ENCODE assay signal across 8 cellular contexts in genomic region chr10:12196531-12197211, GRCh38. TPM values are rescaled to one million over a fixed set of nuclear protein-coding genes. Genes with fewer than 3 reads are reported as not detected.
DNase-seq lines count a peak whose midpoint lies in the region; ATAC-seq and TF ChIP-seq lines count a peak whose summit lies in the region.

No MANE protein-coding gene starts in this region.

- no peak for TF ChIP-seq RAD21 in SK-N-SH (IDR thresholded peaks at IDR 0.05; ENCODE audit: low read length)

- no peaks in the 10 kb centered on the region for H3K27me3 ChIP-seq in SK-N-SH (ENCODE audit: insufficient read depth)
- no peaks in the 10 kb centered on the region for H3K27me3 ChIP-seq in subcutaneous abdominal adipose tissue (ENCODE audit: control insufficient read depth in 5 of 5, insufficient read depth in 4 of 5, low read length in 5 of 5)

- peaks cover 33% of the 10 kb centered on the region for H3K36me3 Mint-ChIP-seq in WTC11

- peaks cover 97% of the 10 kb centered on the region for H3K79me2 ChIP-seq in SK-N-SH (ENCODE audit: insufficient read depth)

- peaks cover 5% of the 10 kb centered on the region for H3F3A ChIP-seq in SK-N-SH (replicated peaks; ENCODE audit: insufficient read depth)

- H3K27ac ChIP-seq in SK-N-SH (ENCODE audit: low read depth in 2 of 2, low read length in 1 of 2) (peak overlapping the region; percentile 94 to 96), subcutaneous abdominal adipose tissue (ENCODE audit: low read depth, low read length) (peak overlapping the region; percentile 81)

- H3K4me3 Mint-ChIP-seq in WTC11, result peak overlapping the region; percentile 91

- peaks cover 22% of the 10 kb centered on the region for H3K4me1 Mint-ChIP-seq in WTC11

- CTCF ChIA-PET in SK-N-SH (lab: Yijun Ruan, JAX), result interaction anchor here (1.0 to 9.1 kb wide), 2 partner anchors 18 to 210 kb away, joined by 4 to 78 read pairs; no protein-coding TSS in a partner anchor
- CTCF ChIA-PET in WTC11 (lab: Charles Lee), result interaction anchor here (0.5 to 1.2 kb wide), 5 partner anchors 18 to 1121 kb away, joined by 3 to 5 read pairs (median 3); partner anchors contain the start of gene UPF2

- H3K9ac ChIP-seq in SK-N-SH (peak overlapping the region; percentile 92), subcutaneous abdominal adipose tissue (ENCODE audit: low read length in 5 of 5) (peak overlapping the region; percentile 68 to 96 (median 91))

- no peak for TF ChIP-seq EP300 in SK-N-SH (IDR thresholded peaks at IDR 0.05; ENCODE audit: borderline replicate concordance in 1 of 2, low read depth in 1 of 2, low read length in 1 of 2)

- H4K20me1 ChIP-seq in SK-N-SH (ENCODE audit: insufficient read depth), result peaks cover 18% of the 10 kb centered on the region; the same call in 1 of the 2 replicates

- no peaks in the 10 kb centered on the region for H3K9me2 ChIP-seq in SK-N-SH

- peak overlapping the region; percentile 98 for H3K27ac Mint-ChIP-seq in WTC11

- POLR2A ChIA-PET in SK-N-SH (lab: Yijun Ruan, JAX), result interaction anchor here (0.7 to 0.9 kb wide), 2 partner anchors 19 to 1512 kb away, joined by 3 read pairs; no protein-coding TSS in a partner anchor
- POLR2A ChIA-PET in WTC11 (lab: Charles Lee), result interaction anchor here (0.9 to 1.2 kb wide), 2 partner anchors 127 to 153 kb away, joined by 4 to 10 read pairs; no protein-coding TSS in a partner anchor

- WGBS in SK-N-SH (ENCODE audit: low lambda C conversion rate), result 4% methylated on average over 15 of the region's 15 CpGs

- H3K9me3 Mint-ChIP-seq in WTC11, result no peaks in the 10 kb centered on the region

- DNase-seq in SK-N-SH (no peak), WTC11 (ENCODE audit: low spot score) (no peak), cerebellar cortex (ENCODE audit: low spot score) (no peak), iPS-NIHi11 (ENCODE audit: low spot score) (no peak), SHP77 treated with DMSO at 0.1 percent for 48 hours (lab: John Stamatoyannopoulos, UW) (no peak)

- TF ChIP-seq CTCF in SK-N-SH (IDR thresholded peaks at IDR 0.05) (no peak), WTC11 (IDR thresholded peaks at IDR 0.05) (no peak)

- H3K36me3 ChIP-seq in SK-N-SH (replicated peaks in 1 of 2; ENCODE audit: control insufficient read depth in 1 of 2, insufficient read depth in 2 of 2, low read length in 1 of 2) (peaks cover 27 to 34% of the 10 kb centered on the region in 2 experiments), subcutaneous abdominal adipose tissue (ENCODE audit: control insufficient read depth in 5 of 5, insufficient read depth in 5 of 5, low read length in 5 of 5) (peaks cover 0 to 19% (median 4%) of the 10 kb centered on the region in 5 donors)

- H3K4me2 ChIP-seq in SK-N-SH, result peak overlapping the region; percentile 92

- H3K4me3 ChIP-seq in SK-N-SH (ENCODE audit: low read depth in 2 of 2, low read length in 1 of 2) (peak overlapping the region; percentile 92 to 98), iPS-11a (ENCODE audit: low read depth, low read length) (peak overlapping the region; percentile 80), subcutaneous abdominal adipose tissue (ENCODE audit: low read depth in 1 of 5, low read length in 5 of 5) (peak overlapping the region; percentile 90 to 100 (median 98))

- peak overlapping the region; percentile 94 for H2AFZ ChIP-seq in SK-N-SH (ENCODE audit: low read depth)

- H3K9me3 ChIP-seq in SK-N-SH (no peaks in the 10 kb centered on the region), subcutaneous abdominal adipose tissue (ENCODE audit: control insufficient read depth in 5 of 5, low read length in 5 of 5) (no peaks in the 10 kb centered on the region)

- no peaks in the 10 kb centered on the region for H3K27me3 Mint-ChIP-seq in WTC11 (ENCODE audit: low read depth)

- ATAC-seq in SK-N-SH treated with all-trans-retinoic acid at 6 μM for 48 hours (no peak; the same call in 2 of the 3 replicates), WTC11 (no peak)

- H3K4me1 ChIP-seq in SK-N-SH (ENCODE audit: control insufficient read depth in 1 of 2, insufficient read depth in 2 of 2, low read depth in 1 of 2, low read length in 1 of 2) (peaks cover 0 to 10% of the 10 kb centered on the region in 2 experiments; a peak in 3 of 4 replicates), subcutaneous abdominal adipose tissue (ENCODE audit: control insufficient read depth in 5 of 5, insufficient read depth in 5 of 5, low read length in 5 of 5) (peaks cover 2 to 51% (median 48%) of the 10 kb centered on the region in 5 donors)

TF ChIP-seq in SK-N-SH, 30 proteins besides CTCF, POLR2A, EP300 and RAD21 (continues in another document):
- no peak for TF ChIP-seq MEF2A (IDR thresholded peaks at IDR 0.05; ENCODE audit: borderline replicate concordance, low read depth)
- no peak for TF ChIP-seq JUND (IDR thresholded peaks at IDR 0.05)
- TF ChIP-seq ELF1 (IDR thresholded peaks at IDR 0.05), result no peak
- TF ChIP-seq TCF12 (IDR thresholded peaks at IDR 0.05), result no peak
- no peak for TF ChIP-seq GATA2 (CRISPR knock-in tag; IDR thresholded peaks at IDR 0.05)
- no peak for TF ChIP-seq PBX3 (IDR thresholded peaks at IDR 0.05)
- TF ChIP-seq FOXJ3 (CRISPR knock-in tag; IDR thresholded peaks at IDR 0.05), result no peak
- no peak for TF ChIP-seq YY1 (IDR thresholded peaks at IDR 0.05; ENCODE audit: low read depth)
- TF ChIP-seq FOSL2 (IDR thresholded peaks at IDR 0.05; ENCODE audit: borderline replicate concordance, low read depth), result no peak

TF ChIP-seq in SK-N-SH treated with all-trans-retinoic acid at 6 μM for 48 hours, 23 proteins besides CTCF, POLR2A, EP300 and RAD21 (continues in another document):
- TF ChIP-seq ZNF565 (CRISPR knock-in tag; conservative IDR thresholded peaks at IDR 0.05; ENCODE audit: low read depth) (no peak), PPARA (CRISPR knock-in tag; IDR thresholded peaks at IDR 0.05; ENCODE audit: borderline replicate concordance) (no peak), OSR1 (CRISPR knock-in tag; IDR thresholded peaks at IDR 0.05) (no peak), SNAI2 (CRISPR knock-in tag; IDR thresholded peaks at IDR 0.05) (no peak), TCF4 (CRISPR knock-in tag; IDR thresholded peaks at IDR 0.05; ENCODE audit: borderline replicate concordance) (no peak), CSDC2 (CRISPR knock-in tag; IDR thresholded peaks at IDR 0.05) (no peak), ZC3H10 (CRISPR knock-in tag; IDR thresholded peaks at IDR 0.05) (no peak), BACH2 (CRISPR knock-in tag; IDR thresholded peaks at IDR 0.05; ENCODE audit: borderline replicate concordance) (no peak), ZFP3 (CRISPR knock-in tag; IDR thresholded peaks at IDR 0.05) (no peak), PATZ1 (CRISPR knock-in tag; IDR thresholded peaks at IDR 0.05; ENCODE audit: borderline replicate concordance) (no peak), ZNF70 (CRISPR knock-in tag; IDR thresholded peaks at IDR 0.05) (no peak)

TF ChIP-seq in WTC11, 78 proteins besides CTCF, POLR2A, EP300 and RAD21:
- TF ChIP-seq MXD4 (CRISPR knock-in tag; IDR thresholded peaks at IDR 0.05; ENCODE audit: borderline replicate concordance) (no peak), NFE2L1 (CRISPR knock-in tag; IDR thresholded peaks at IDR 0.05) (0 out of 2 replicates have a peak, but pooled peaks have one; percentile 6), NR1H2 (CRISPR knock-in tag; IDR thresholded peaks at IDR 0.05) (no peak), HMGXB4 (CRISPR knock-in tag; IDR thresholded peaks at IDR 0.05) (no peak)

RNA-seq across cellular contexts. Expression of gene CDC123, which starts 0.7 kb away (rescaled TPM):
- 139 and 141 TPM in 2 replicates for polyA plus RNA-seq in SK-N-SH (2012; rRNA removed)
- 163 and 170 TPM in 2 replicates for polyA plus RNA-seq in SK-N-SH (2012; cell fraction: cytosol; rRNA removed)
- 69.6 and 97.8 TPM in 2 replicates for polyA plus RNA-seq in SK-N-SH (2012; cell fraction: nucleus; rRNA removed)
- 137 to 153 TPM (median 143 TPM) in 3 replicates for total RNA-seq in WTC11 (2021)

RNA-seq across cellular contexts. Expression of gene NUDT5, which starts 1.0 kb away (rescaled TPM):
- polyA plus RNA-seq in SK-N-SH (2012; rRNA removed), result 61.2 and 70.7 TPM in 2 replicates
- 69.4 and 69.8 TPM in 2 replicates for polyA plus RNA-seq in SK-N-SH (2012; cell fraction: cytosol; rRNA removed)
- polyA plus RNA-seq in SK-N-SH (2012; cell fraction: nucleus; rRNA removed), result 33.2 and 62.5 TPM in 2 replicates
- total RNA-seq in WTC11 (2021), result 107 to 119 TPM (median 109 TPM) in 3 replicates
